ENCODE assay signal across 9 cellular contexts in the genomic region with DNA sequence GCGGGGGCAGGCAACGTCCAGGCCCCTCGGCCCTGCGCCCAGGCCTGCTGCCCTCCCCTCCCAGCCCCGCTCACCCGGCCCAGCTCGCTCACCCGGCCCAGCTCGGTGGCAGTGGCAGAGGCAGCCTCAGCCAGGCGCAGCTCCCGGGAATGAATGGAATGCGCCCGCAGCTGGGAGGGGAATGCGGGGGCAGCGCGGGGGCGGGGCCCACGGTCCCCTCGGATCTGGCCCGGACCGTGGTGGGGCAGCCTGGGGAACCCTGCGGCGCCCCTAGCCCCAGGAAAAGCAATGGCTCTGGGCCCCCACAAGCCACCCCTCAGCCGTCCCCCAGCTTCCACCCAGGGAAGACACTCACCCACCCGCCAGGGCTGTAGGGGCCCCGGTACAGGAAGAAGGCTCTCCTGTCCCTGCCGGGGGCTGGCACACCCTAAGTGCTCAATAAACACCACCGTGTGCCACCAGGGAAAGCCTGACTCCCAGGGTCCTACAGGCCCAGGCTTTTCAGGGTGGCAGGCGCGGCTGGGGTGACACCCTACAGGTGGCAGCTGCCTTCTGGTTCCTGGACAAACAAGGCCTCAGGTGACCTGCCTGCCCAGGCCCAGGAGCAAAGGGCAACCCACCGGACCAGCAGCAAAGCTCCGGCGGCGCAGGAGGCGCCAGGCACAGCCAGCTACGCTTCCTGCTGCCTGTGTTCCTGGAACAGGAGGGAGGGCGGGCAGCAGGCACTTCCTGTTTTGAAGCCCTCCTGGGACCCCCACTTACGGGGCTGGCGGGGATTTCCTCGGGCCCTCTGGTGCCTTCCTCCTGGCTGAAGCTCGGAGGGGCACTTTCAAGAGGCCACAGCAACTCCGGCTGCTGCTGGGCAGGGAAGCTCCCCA. TPM values are rescaled to one million over a fixed set of nuclear protein-coding genes. Genes with fewer than 3 reads are reported as not detected.
DNase-seq lines count a peak whose midpoint lies in the region; ATAC-seq, FAIRE-seq and TF ChIP-seq lines count a peak whose summit lies in the region.
"Had no signal": no experiment of that assay in that cellular context is flagged by ENCODE, and none has a peak within 500 bp of the region (broad histone marks: within the 10 kb centered on the region; RNA-seq: fewer than 3 reads in every experiment).

No MANE protein-coding gene starts in this region.

- CTCF ChIA-PET in endothelial cell of umbilical vein (lab: Charles Lee), result interaction anchor here (0.9 to 5.8 kb wide), 12 partner anchors 10 to 232 kb away, joined by 3 to 29 read pairs (median 8); partner anchors contain the start of gene DENND6B

- peak; percentile 90 for FAIRE-seq in endothelial cell of umbilical vein (lab: Jason Lieb, UNC)

- peak; percentile 9 for TF ChIP-seq POLR2A in endothelial cell of umbilical vein (IDR thresholded peaks at IDR 0.05; ENCODE audit: low read depth, low read length)

- H3K4me2 ChIP-seq in endothelial cell of umbilical vein (ENCODE audit: insufficient read depth, low read length), result peak overlapping the region; percentile 40

- H3K9me1 ChIP-seq in endothelial cell of umbilical vein (replicated peaks; ENCODE audit: control insufficient read depth, extremely low read depth, insufficient read depth, low read length), result no peaks in the 10 kb centered on the region

- H3K27me3 ChIP-seq in endothelial cell of umbilical vein (ENCODE audit: control insufficient read depth in 2 of 2, insufficient read depth in 2 of 2, low read length in 2 of 2), result no peaks in the 10 kb centered on the region

- intact Hi-C loops in endothelial cell of umbilical vein (cut with micrococcal nuclease), result loop anchor here (1.0 to 5.0 kb wide), 3 partner anchors 13 to 49 kb away; partner anchors contain the start of gene PPP6R2

- DNase-seq in COLO668 (lab: John Stamatoyannopoulos, UW; ENCODE audit: unreplicated experiment), result peak; percentile 75
- peak; percentile 83 for DNase-seq in endothelial cell of umbilical vein (ENCODE audit: low read depth, low spot score)
- DNase-seq in mucosa of gallbladder (ENCODE audit: low spot score), result peak; percentile 88
- DNase-seq in stimulated activated CD4-positive, alpha-beta T cell treated with anti-CD3 and anti-CD28 coated beads, Interleukin-2, amount 100 ng/mL, for 24 hours, result no peak
- DNase-seq in stimulated activated CD8-positive, alpha-beta memory T cell treated with anti-CD3 and anti-CD28 coated beads, Interleukin-4, amount 100 ng/mL, for 48 hours, result no peak

- no peaks in the 10 kb centered on the region for H3K9me3 ChIP-seq in endothelial cell of umbilical vein (replicated peaks; ENCODE audit: control insufficient read depth, insufficient read depth, low read length)
- H3K9me3 ChIP-seq: HAP-1 had no signal

- peaks cover 81% of the 10 kb centered on the region for H3K79me2 ChIP-seq in endothelial cell of umbilical vein (ENCODE audit: control insufficient read depth, insufficient read depth, low read length)

- BruUV-seq in endothelial cell of umbilical vein (replicated peaks; lab: Mats Ljungman, UMichigan), result no TSS peak

- dilution Hi-C loops in endothelial cell of umbilical vein (cut with MboI; ENCODE audit: extremely low pct_ligation_motif_present, low sequenced_read_pairs), result no loop called here

- no peak overlapping the region for H2AFZ ChIP-seq in endothelial cell of umbilical vein (ENCODE audit: low read depth, low read length)

- ATAC-seq in HG03045 (IDR thresholded peaks at IDR 0.05; ENCODE audit: unreplicated experiment) (no peak), GM19395 (IDR thresholded peaks at IDR 0.05; ENCODE audit: unreplicated experiment) (no peak)

- H3K9ac ChIP-seq in endothelial cell of umbilical vein (replicated peaks; ENCODE audit: extremely low read depth, insufficient read depth, low read length), result peak overlapping the region; percentile 67

- POLR2A ChIA-PET in endothelial cell of umbilical vein (lab: Charles Lee), result interaction anchor here (0.9 to 2.0 kb wide), 2 partner anchors 11 to 13 kb away, joined by 4 to 9 read pairs; no protein-coding TSS in a partner anchor

- peak overlapping the region; percentile 92 for H3K27ac ChIP-seq in endothelial cell of umbilical vein (ENCODE audit: insufficient read depth, low read depth, low read length)

- peak in 1 of 2 donors; percentile 1 for TF ChIP-seq CTCF in endothelial cell of umbilical vein (IDR thresholded peaks at IDR 0.05; ENCODE audit: extremely low read depth in 1 of 2, insufficient read depth in 1 of 2, low read depth in 1 of 2, low read length in 2 of 2)

- H3K4me1 ChIP-seq in endothelial cell of umbilical vein (ENCODE audit: control insufficient read depth, extremely low read depth, insufficient read depth, low read length), result peaks cover 20% of the 10 kb centered on the region

- H3K4me3 ChIP-seq in endothelial cell of umbilical vein (replicated peaks in 1 of 3; ENCODE audit: insufficient read depth in 1 of 3, low read depth in 1 of 3, low read length in 3 of 3), result peak overlapping the region in 2 of 3 experiments; percentile 6 to 22
- H3K4me3 ChIP-seq: HAP-1 had no signal

- no peaks in the 10 kb centered on the region for H4K20me1 ChIP-seq in endothelial cell of umbilical vein (replicated peaks; ENCODE audit: control insufficient read depth, extremely low read depth, insufficient read depth, low read length)

- peaks cover 10 to 30% of the 10 kb centered on the region in 2 experiments for H3K36me3 ChIP-seq in endothelial cell of umbilical vein (ENCODE audit: control insufficient read depth in 2 of 2, extremely low read depth in 1 of 2, insufficient read depth in 2 of 2, low read length in 2 of 2)

TF ChIP-seq in PFSK-1, 5 proteins besides CTCF, POLR2A, EP300 and RAD21 (continues in another document):
- TF ChIP-seq SIN3A (IDR thresholded peaks at IDR 0.05; ENCODE audit: borderline replicate concordance, insufficient read depth, low read length), result no peak

TF ChIP-seq in endothelial cell of umbilical vein, 7 proteins besides CTCF, POLR2A, EP300 and RAD21 (continues in another document):
- TF ChIP-seq POLR2AphosphoS5 (IDR thresholded peaks at IDR 0.05; ENCODE audit: insufficient read depth, low read depth, low read length), result peak; percentile 14

RNA-seq across cellular contexts. Expression of gene PLXNB2, which starts 13.8 kb away (rescaled TPM):
- 108 TPM for polyA plus RNA-seq in PFSK-1 (2012; ENCODE audit: insufficient read length, low read depth)
- 134 and 139 TPM in 2 replicates for total RNA-seq in endothelial cell of umbilical vein
- polyA plus RNA-seq in endothelial cell of umbilical vein, result 82.3 and 113 TPM in 2 replicates
- 57.8 and 72.6 TPM in 2 replicates for polyA plus RNA-seq in endothelial cell of umbilical vein (2011; cell fraction: cytosol; rRNA removed)
- polyA plus RNA-seq in endothelial cell of umbilical vein (2011; cell fraction: nucleus; rRNA removed), result 283 and 338 TPM in 2 replicates
- polyA plus RNA-seq in endothelial cell of umbilical vein (2012), result 73.1 and 80.0 TPM in 2 replicates
- polyA minus RNA-seq in endothelial cell of umbilical vein, result 117 TPM in 2 replicates
- 56.3 TPM for polyA minus RNA-seq in endothelial cell of umbilical vein (2011; cell fraction: cytosol; rRNA and poly(A)+ RNA removed)
- polyA minus RNA-seq in endothelial cell of umbilical vein (2011; cell fraction: nucleus; rRNA and poly(A)+ RNA removed), result 65.3 and 136 TPM in 2 replicates
- 1,246 TPM for total RNA-seq in mucosa of gallbladder

RNA-seq across cellular contexts. Expression of gene MAPK11, which starts 23.5 kb away (rescaled TPM):
- 22.5 TPM for polyA plus RNA-seq in PFSK-1 (2012; ENCODE audit: insufficient read length, low read depth)
- 26.3 and 29.4 TPM in 2 replicates for total RNA-seq in endothelial cell of umbilical vein
- 22.8 and 30.2 TPM in 2 replicates for polyA plus RNA-seq in endothelial cell of umbilical vein
- polyA plus RNA-seq in endothelial cell of umbilical vein (2011; cell fraction: cytosol; rRNA removed), result 13.7 and 19.8 TPM in 2 replicates
- 47.9 and 63.7 TPM in 2 replicates for polyA plus RNA-seq in endothelial cell of umbilical vein (2011; cell fraction: nucleus; rRNA removed)
- polyA plus RNA-seq in endothelial cell of umbilical vein (2012), result 19.7 and 28.3 TPM in 2 replicates
- 17.9 and 22.1 TPM in 2 replicates for polyA minus RNA-seq in endothelial cell of umbilical vein
- 0.51 TPM for polyA minus RNA-seq in endothelial cell of umbilical vein (2011; cell fraction: cytosol; rRNA and poly(A)+ RNA removed)
- 11.3 and 17.4 TPM in 2 replicates for polyA minus RNA-seq in endothelial cell of umbilical vein (2011; cell fraction: nucleus; rRNA and poly(A)+ RNA removed)
- 16.7 TPM for total RNA-seq in mucosa of gallbladder

RNA-seq across cellular contexts. Expression of gene MAPK12, which starts 32.2 kb away (rescaled TPM):
- polyA plus RNA-seq in PFSK-1 (2012; ENCODE audit: insufficient read length, low read depth), result 79.9 TPM
- total RNA-seq in endothelial cell of umbilical vein (67.9 and 72.3 TPM in 2 replicates), mucosa of gallbladder (23.2 TPM)
- polyA plus RNA-seq in endothelial cell of umbilical vein, result 86.8 and 90.2 TPM in 2 replicates
- 50.3 and 67.5 TPM in 2 replicates for polyA plus RNA-seq in endothelial cell of umbilical vein (2011; cell fraction: cytosol; rRNA removed)
- 241 and 284 TPM in 2 replicates for polyA plus RNA-seq in endothelial cell of umbilical vein (2011; cell fraction: nucleus; rRNA removed)
- 46.0 and 62.2 TPM in 2 replicates for polyA plus RNA-seq in endothelial cell of umbilical vein (2012)
- polyA minus RNA-seq in endothelial cell of umbilical vein, result 51.9 and 76.1 TPM in 2 replicates
- 9.8 TPM for polyA minus RNA-seq in endothelial cell of umbilical vein (2011; cell fraction: cytosol; rRNA and poly(A)+ RNA removed)
- polyA minus RNA-seq in endothelial cell of umbilical vein (2011; cell fraction: nucleus; rRNA and poly(A)+ RNA removed), result 48.7 and 88.7 TPM in 2 replicates

RNA-seq across cellular contexts. Expression of gene DENND6B, which starts 33.1 kb away (rescaled TPM):
- polyA plus RNA-seq in PFSK-1 (2012; ENCODE audit: insufficient read length, low read depth), result 6.6 TPM
- total RNA-seq in endothelial cell of umbilical vein (2.9 and 5.9 TPM in 2 replicates), mucosa of gallbladder (24.9 TPM)
- 4.1 and 6.5 TPM in 2 replicates for polyA plus RNA-seq in endothelial cell of umbilical vein
- polyA plus RNA-seq in endothelial cell of umbilical vein (2011; cell fraction: cytosol; rRNA removed), result 1.4 and 2.5 TPM in 2 replicates
- polyA plus RNA-seq in endothelial cell of umbilical vein (2011; cell fraction: nucleus; rRNA removed), result 12.9 and 20.9 TPM in 2 replicates
- 1.6 and 2.6 TPM in 2 replicates for polyA plus RNA-seq in endothelial cell of umbilical vein (2012)
- polyA minus RNA-seq in endothelial cell of umbilical vein, result 1.7 and 2.1 TPM in 2 replicates
- 0.51 TPM for polyA minus RNA-seq in endothelial cell of umbilical vein (2011; cell fraction: cytosol; rRNA and poly(A)+ RNA removed)
- 1.4 and 3.3 TPM in 2 replicates for polyA minus RNA-seq in endothelial cell of umbilical vein (2011; cell fraction: nucleus; rRNA and poly(A)+ RNA removed)

RNA-seq across cellular contexts. Expression of gene HDAC10, which starts 42.6 kb away (rescaled TPM):
- polyA plus RNA-seq in PFSK-1 (2012; ENCODE audit: insufficient read length, low read depth), result 107 TPM
- total RNA-seq in endothelial cell of umbilical vein, result 42.4 and 47.0 TPM in 2 replicates
- polyA plus RNA-seq in endothelial cell of umbilical vein, result 32.6 and 38.3 TPM in 2 replicates
- 5.5 and 8.8 TPM in 2 replicates for polyA plus RNA-seq in endothelial cell of umbilical vein (2011; cell fraction: cytosol; rRNA removed)
- 193 and 224 TPM in 2 replicates for polyA plus RNA-seq in endothelial cell of umbilical vein (2011; cell fraction: nucleus; rRNA removed)
- 22.9 and 34.1 TPM in 2 replicates for polyA plus RNA-seq in endothelial cell of umbilical vein (2012)
- polyA minus RNA-seq in endothelial cell of umbilical vein, result 15.7 and 19.6 TPM in 2 replicates
- 5.1 TPM for polyA minus RNA-seq in endothelial cell of umbilical vein (2011; cell fraction: cytosol; rRNA and poly(A)+ RNA removed)
- polyA minus RNA-seq in endothelial cell of umbilical vein (2011; cell fraction: nucleus; rRNA and poly(A)+ RNA removed), result 30.4 and 61.3 TPM in 2 replicates
- total RNA-seq in mucosa of gallbladder, result 100 TPM

Comparison
In these comparisons a context has a peak if more than half of its experiments do, and no peak if none do; other contexts are left out.
1. DNase-seq: peak in COLO668 (single experiment), endothelial cell of umbilical vein (single experiment) and mucosa of gallbladder (single experiment); none in stimulated activated CD4-positive, alpha-beta T cell treated with anti-CD3 and anti-CD28 coated beads, Interleukin-2, amount 100 ng/mL, for 24 hours (0 of 2) and stimulated activated CD8-positive, alpha-beta memory T cell treated with anti-CD3 and anti-CD28 coated beads, Interleukin-4, amount 100 ng/mL, for 48 hours (single experiment).